ENCODE assay signal across 8 cellular contexts in genomic region chr2:15939556-15939853, GRCh38. TPM values are rescaled to one million over a fixed set of nuclear protein-coding genes. Genes with fewer than 3 reads are reported as not detected.
DNase-seq lines count a peak whose midpoint lies in the region; ATAC-seq and TF ChIP-seq lines count a peak whose summit lies in the region.

No MANE protein-coding gene starts in this region.

- TF ChIP-seq POLR2A in sigmoid colon (IDR thresholded peaks at IDR 0.05): no peak

- no peak overlapping the region for H3K27ac Mint-ChIP-seq in CD4-positive, alpha-beta memory T cell

- H3K36me3 ChIP-seq in CD4-positive, alpha-beta memory T cell (ENCODE audit: insufficient read depth, low read length): no peaks in the 10 kb centered on the region
- H3K36me3 ChIP-seq in cardiac muscle cell (no peaks in the 10 kb centered on the region), sigmoid colon (no peaks in the 10 kb centered on the region)

- H3K27me3 Mint-ChIP-seq in CD4-positive, alpha-beta memory T cell: peaks cover 40 to 46% of the 10 kb centered on the region in 2 donors

- no peaks in the 10 kb centered on the region for H3K9me3 ChIP-seq in CD4-positive, alpha-beta memory T cell (ENCODE audit: control insufficient read depth in 1 of 2, low read length in 2 of 2)
- H3K9me3 ChIP-seq in cardiac muscle cell (ENCODE audit: low read depth) (no peaks in the 10 kb centered on the region), sigmoid colon (no peaks in the 10 kb centered on the region)

- H3K36me3 Mint-ChIP-seq in CD4-positive, alpha-beta memory T cell: no peaks in the 10 kb centered on the region

- peak overlapping the region in 1 of 2 donors; percentile 19 for H3K4me3 ChIP-seq in CD4-positive, alpha-beta memory T cell (ENCODE audit: low read length in 2 of 2)
- H3K4me3 ChIP-seq in cardiac muscle cell (peak overlapping the region; percentile 98), sigmoid colon (peak overlapping the region; percentile 14 to 52 (median 44))

- POLR2A ChIA-PET in CD4-positive, alpha-beta memory T cell (lab: Charles Lee; ENCODE audit: partially characterized antibody): no interaction called here
- POLR2A ChIA-PET in RWPE1 (lab: Yijun Ruan, JAX; ENCODE audit: low non-redundant PET): no interaction called here

- H3K27me3 ChIP-seq in CD4-positive, alpha-beta memory T cell (ENCODE audit: insufficient read depth, low read length): peaks cover 4% of the 10 kb centered on the region
- H3K27me3 ChIP-seq in cardiac muscle cell: no peaks in the 10 kb centered on the region
- H3K27me3 ChIP-seq in sigmoid colon: peaks cover 31 to 46% (median 34%) of the 10 kb centered on the region in 3 donors

- H3K4me1 Mint-ChIP-seq in CD4-positive, alpha-beta memory T cell: peaks cover 7 to 35% (median 25%) of the 10 kb centered on the region in 4 donors

- 1 to 3% methylated on average over 21 of the region's 21 CpGs for WGBS in sigmoid colon, 2 donors

- no peak for TF ChIP-seq EP300 in sigmoid colon (IDR thresholded peaks at IDR 0.05)

- ATAC-seq in GM21528 (IDR thresholded peaks at IDR 0.05; ENCODE audit: low FRiP score, unreplicated experiment): peak; percentile 73

- H3K4me3 Mint-ChIP-seq in CD4-positive, alpha-beta memory T cell: peak overlapping the region; percentile 24 to 74 (median 62)

- TF ChIP-seq CTCF in RWPE1 (conservative IDR thresholded peaks at IDR 0.05; ENCODE audit: low read depth) (peak; percentile 71), cardiac muscle cell (IDR thresholded peaks at IDR 0.05; ENCODE audit: low read depth, low read length) (no peak), sigmoid colon (IDR thresholded peaks at IDR 0.05) (peak in 3 of 4 experiments; percentile 9 to 65 (median 64))

- DNase-seq in CD4-positive, alpha-beta memory T cell: no peak
- DNase-seq in RWPE1 (ENCODE audit: low spot score): peak; percentile 64
- no peak for DNase-seq in cardiac muscle cell (ENCODE audit: low read depth in 1 of 2, low spot score in 1 of 2)
- DNase-seq in sigmoid colon: peak; percentile 75
- DNase-seq in NCI-H524 treated with DMSO at 0.1 percent for 48 hours (lab: John Stamatoyannopoulos, UW): no peak
- DNase-seq in NCI-H1694 (lab: John Stamatoyannopoulos, UW): no peak
- no peak for DNase-seq in NCI-H345 (lab: John Stamatoyannopoulos, UW)

- CTCF ChIA-PET in CD4-positive, alpha-beta memory T cell (lab: Charles Lee; ENCODE audit: partially characterized antibody): interaction anchor here (0.7 to 2.0 kb wide), 14 partner anchors 9 to 817 kb away, joined by 3 to 26 read pairs (median 4); no protein-coding TSS in a partner anchor
- CTCF ChIA-PET in RWPE1 (lab: Yijun Ruan, JAX): interaction anchor here (0.6 to 2.1 kb wide), 22 partner anchors 16 to 779 kb away, joined by 3 to 15 read pairs (median 4); no protein-coding TSS in a partner anchor

- peaks cover 28% of the 10 kb centered on the region for H3K4me1 ChIP-seq in CD4-positive, alpha-beta memory T cell (ENCODE audit: insufficient read depth, low read length)
- H3K4me1 ChIP-seq in cardiac muscle cell (ENCODE audit: low read depth) (no peaks in the 10 kb centered on the region), sigmoid colon (peaks cover 0 to 48% (median 40%) of the 10 kb centered on the region in 4 donors)

- intact Hi-C loops in CD4-positive, alpha-beta memory T cell (cut with micrococcal nuclease): loop anchor here (1.0 kb wide), 1 partner anchor 670 kb away; no protein-coding TSS in a partner anchor
- intact Hi-C loops in sigmoid colon (cut with DNase I): loop anchor here (10.0 kb wide), 1 partner anchor 345 kb away; no protein-coding TSS in a partner anchor

- H3K27ac ChIP-seq in CD4-positive, alpha-beta memory T cell (ENCODE audit: low read depth, low read length): no peak overlapping the region
- no peak overlapping the region for H3K27ac ChIP-seq in RWPE1
- no peak overlapping the region for H3K27ac ChIP-seq in cardiac muscle cell
- H3K27ac ChIP-seq in sigmoid colon: no peak overlapping the region

- H3K9me3 Mint-ChIP-seq in CD4-positive, alpha-beta memory T cell: no peaks in the 10 kb centered on the region

RNA-seq across cellular contexts. Expression of gene MYCN, which starts 0.8 kb away (rescaled TPM):
- total RNA-seq in CD4-positive, alpha-beta memory T cell: under 1 TPM in 1 of 2 experiments, not detected in 1; 0.15 TPM
- polyA plus RNA-seq in CD4-positive, alpha-beta memory T cell: not detected
- total RNA-seq in cardiac muscle cell (48.1 and 72.5 TPM in 2 replicates), sigmoid colon (under 1 TPM; 0.33 to 0.71 (median 0.55) TPM)
- polyA plus RNA-seq in cardiac muscle cell (38.5 and 73.2 TPM in 2 replicates), sigmoid colon (under 1 TPM in 2 of 3 donors, not detected in 1; 0.51 to 0.60 TPM)

Comparison
In these comparisons a context has a peak if more than half of its experiments do, and no peak if none do; other contexts are left out.
1. DNase-seq: peak in RWPE1 (single experiment) and sigmoid colon (single experiment); none in CD4-positive, alpha-beta memory T cell (0 of 5), cardiac muscle cell (0 of 2), NCI-H524 treated with DMSO at 0.1 percent for 48 hours (single experiment), NCI-H1694 (single experiment) and NCI-H345 (single experiment).
2. RNA of gene MYCN, which starts 0.8 kb away (total RNA-seq): 48.1 to 72.5 TPM in cardiac muscle cell; 0.33 to 0.71 TPM in sigmoid colon and 0.15 TPM in CD4-positive, alpha-beta memory T cell; every median in the first group is over 10 times any median in the second.